In genomic region chr11:69662806-69663205, GRCh38 we compare ENCODE assay signal across 21 cellular contexts. TPM values are rescaled to one million over a fixed set of nuclear protein-coding genes. Genes with fewer than 3 reads are reported as not detected.
"Had no signal": no experiment of that assay in that cellular context is flagged by ENCODE, and none has a peak within 500 bp of the region (broad histone marks: within the 10 kb centered on the region; RNA-seq: fewer than 3 reads in every experiment).

No MANE protein-coding gene starts in this region.

- H3K4me3 ChIP-seq: colonic mucosa, esophagus squamous epithelium, SJSA1, skin epidermis, stomach, testis had no signal

- H3K9me3 Mint-ChIP-seq: activated naive CD4-positive, alpha-beta T cell treated with anti-CD3 and anti-CD28 coated beads, Interleukin-2, amount 50 U/mL, for 24 hours; activated T-helper 2 cell treated with anti-CD3 and anti-CD28 coated beads, Interferon-gamma antibody, Interleukin-2, Interleukin-4, amounts not matched to agents 10 μg/mL and 5 μg/mL and 100 μg/mL, durations not matched to agents 14 hours and 24 hours and 36 hours had no signal

- DNase-seq: activated CD4-positive, alpha-beta T cell treated with anti-CD3 and anti-CD28 coated beads, Interleukin-2, amount 50 U/mL, for 4 hours; activated T-cell treated with anti-CD3 and anti-CD28 coated beads for 4 hours; amniotic stem cell; colonic mucosa; esophagus squamous epithelium; hippocampal formation; stomach; T-helper 9 cell; testis had no signal

- H3K9me3 ChIP-seq: colonic mucosa, esophagus squamous epithelium, SJSA1, stomach, testis had no signal

- H3K27ac ChIP-seq: colonic mucosa, esophagus squamous epithelium, parathyroid adenoma, SJSA1, skin epidermis, stomach, testis had no signal

- ATAC-seq: activated CD4-positive, CD25-positive, alpha-beta regulatory T cell treated with anti-CD3 and anti-CD28 coated beads, Interleukin-2, amount 50 U/mL, for 24 hours had no signal

- H3K27me3 Mint-ChIP-seq: activated naive CD4-positive, alpha-beta T cell treated with anti-CD3 and anti-CD28 coated beads, Interleukin-2, amount 50 U/mL, for 24 hours had no signal

- H3K27ac Mint-ChIP-seq: activated naive CD4-positive, alpha-beta T cell treated with anti-CD3 and anti-CD28 coated beads, Interleukin-2, amount 50 U/mL, for 24 hours; activated T-helper 2 cell treated with anti-CD3 and anti-CD28 coated beads, Interferon-gamma antibody, Interleukin-2, Interleukin-4, amounts not matched to agents 10 μg/mL and 5 μg/mL and 100 μg/mL, durations not matched to agents 14 hours and 24 hours and 36 hours had no signal

- H3K27me3 ChIP-seq: colonic mucosa, esophagus squamous epithelium, SJSA1, stomach, testis had no signal

- H3K4me3 Mint-ChIP-seq: activated naive CD4-positive, alpha-beta T cell treated with anti-CD3 and anti-CD28 coated beads, Interleukin-2, amount 50 U/mL, for 24 hours had no signal

- H3K4me1 ChIP-seq: colonic mucosa, parathyroid adenoma, testis had no signal

- H3K4me1 Mint-ChIP-seq: activated naive CD4-positive, alpha-beta T cell treated with anti-CD3 and anti-CD28 coated beads, Interleukin-2, amount 50 U/mL, for 24 hours had no signal

- H3K36me3 ChIP-seq: colonic mucosa had no signal

RNA-seq across cellular contexts. Expression of gene FGF19, which starts 41.0 kb away (rescaled TPM):
- total RNA-seq: activated T-helper 2 cell treated with anti-CD3 and anti-CD28 coated beads, Interferon-gamma antibody, Interleukin-2, Interleukin-4, amounts not matched to agents 10 μg/mL and 5 μg/mL and 100 μg/mL, durations not matched to agents 14 hours and 24 hours and 36 hours; esophagus squamous epithelium; fibroblast of villous mesenchyme; glomerular endothelial cell; kidney epithelial cell; lower leg skin; renal cortical epithelial cell; stomach; urinary bladder had no signal
